ENCODE assay signal across 2 cellular contexts in genomic region chr10:80459047-80459865, GRCh38.
TF ChIP-seq lines count a peak whose summit lies in the region.

No MANE protein-coding gene starts in this region.

TF ChIP-seq in GM23338, 12 proteins besides CTCF, POLR2A, EP300 and RAD21:
- no peak for TF ChIP-seq EZH2 (IDR thresholded peaks at IDR 0.05; ENCODE audit: low read depth, unreplicated experiment)
- no peak for TF ChIP-seq CREB1 (CRISPR knock-in tag; IDR thresholded peaks at IDR 0.05; ENCODE audit: low read depth)
- TF ChIP-seq ZNF331 (CRISPR knock-in tag; IDR thresholded peaks at IDR 0.05; ENCODE audit: low read depth): no peak
- no peak for TF ChIP-seq REST (IDR thresholded peaks at IDR 0.05; ENCODE audit: unreplicated experiment)
- TF ChIP-seq NANOG (IDR thresholded peaks at IDR 0.05; ENCODE audit: borderline replicate concordance): no peak
- no peak for TF ChIP-seq ZNF462 (CRISPR knock-in tag; IDR thresholded peaks at IDR 0.05)
- TF ChIP-seq ETS1 (IDR thresholded peaks at IDR 0.05): no peak
- no peak for TF ChIP-seq ZNF114 (CRISPR knock-in tag; IDR thresholded peaks at IDR 0.05)
- TF ChIP-seq JUNB (IDR thresholded peaks at IDR 0.05; ENCODE audit: unreplicated experiment): no peak

TF ChIP-seq in H1, 55 proteins besides CTCF, POLR2A, EP300 and RAD21:
- TF ChIP-seq KDM1A (IDR thresholded peaks at IDR 0.05; ENCODE audit: borderline replicate concordance, low read length) (no peak), RNF2 (IDR thresholded peaks at IDR 0.05; ENCODE audit: borderline replicate concordance, low read depth, low read length, missing control alignments, poor library complexity, severe bottlenecking) (no peak), EZH2 (IDR thresholded peaks at IDR 0.05; ENCODE audit: low read depth, low read length, severe bottlenecking) (no peak), RFX5 (IDR thresholded peaks at IDR 0.05; ENCODE audit: borderline replicate concordance, low read depth, low read length) (no peak), TBP (IDR thresholded peaks at IDR 0.05; ENCODE audit: low read depth, low read length) (no peak), E2F6 (IDR thresholded peaks at IDR 0.05) (no peak), KDM5A (IDR thresholded peaks at IDR 0.05; ENCODE audit: low read length) (no peak), CBX8 (IDR thresholded peaks at IDR 0.05; ENCODE audit: borderline replicate concordance, low read depth, low read length) (no peak), GTF2F1 (IDR thresholded peaks at IDR 0.05; ENCODE audit: borderline replicate concordance, low read depth, low read length) (no peak), CBX5 (IDR thresholded peaks at IDR 0.05; ENCODE audit: low read depth, low read length) (no peak), CEBPB (IDR thresholded peaks at IDR 0.05; ENCODE audit: low read depth, low read length) (no peak), BRCA1 (IDR thresholded peaks at IDR 0.05; ENCODE audit: low read depth, low read length) (no peak), GABPA (IDR thresholded peaks at IDR 0.05; ENCODE audit: borderline replicate concordance, insufficient read depth, low read length) (no peak), BACH1 (IDR thresholded peaks at IDR 0.05; ENCODE audit: low read length) (no peak), TAF1 (IDR thresholded peaks at IDR 0.05; ENCODE audit: low read depth, low read length) (no peak), ZNF274 (IDR thresholded peaks at IDR 0.05; ENCODE audit: borderline replicate concordance, extremely low read depth, low read length) (no peak), SRF (IDR thresholded peaks at IDR 0.05; ENCODE audit: low read depth, low read length) (no peak), SP2 (IDR thresholded peaks at IDR 0.05; ENCODE audit: low read length) (no peak)
